ENCODE assay signal across 21 cellular contexts in the genomic region with DNA sequence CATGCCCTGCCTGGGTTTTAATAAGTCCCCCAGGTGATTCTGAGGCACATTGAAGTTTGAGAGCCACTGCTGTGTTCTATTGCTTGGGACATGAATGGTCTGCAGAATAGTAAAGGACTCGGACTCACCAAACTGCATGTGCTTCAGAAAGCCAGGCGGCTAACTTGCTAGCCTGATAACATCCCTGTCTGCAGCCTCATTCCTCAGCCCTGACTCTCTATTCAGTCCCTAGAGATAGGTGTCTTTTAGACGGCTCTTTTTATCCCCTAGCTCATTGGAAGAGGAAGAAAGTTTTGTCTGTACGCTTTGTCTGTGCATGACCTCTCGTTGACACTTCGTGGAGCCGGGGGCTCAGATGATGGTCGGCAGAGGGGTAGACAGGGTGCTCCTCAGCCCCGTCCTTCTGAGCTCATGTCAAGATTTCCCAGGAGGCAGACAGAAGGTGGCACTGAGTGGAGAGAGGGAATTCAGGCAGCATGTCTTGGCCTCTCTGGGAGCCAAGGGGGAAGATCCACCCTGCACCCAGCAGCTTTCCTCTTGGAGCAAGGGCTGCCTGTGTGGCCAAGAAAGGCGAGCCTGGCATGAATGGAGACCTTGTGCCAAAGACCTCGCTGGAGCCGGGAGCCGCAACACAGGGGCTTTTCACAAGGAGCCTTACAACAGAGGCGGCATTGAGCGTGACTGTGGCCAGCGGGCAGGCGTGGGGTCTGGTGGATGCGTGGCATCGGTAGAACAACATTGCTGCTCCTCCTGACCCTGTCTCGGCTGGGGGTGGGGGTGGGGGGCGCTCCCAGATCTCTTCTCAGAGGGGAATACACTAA. TPM values are rescaled to one million over a fixed set of nuclear protein-coding genes. Genes with fewer than 3 reads are reported as not detected.
DNase-seq lines count a peak whose midpoint lies in the region; ATAC-seq and TF ChIP-seq lines count a peak whose summit lies in the region.
"Had no signal": no experiment of that assay in that cellular context is flagged by ENCODE, and none has a peak within 500 bp of the region (broad histone marks: within the 10 kb centered on the region; RNA-seq: fewer than 3 reads in every experiment).

No MANE protein-coding gene starts in this region.

- H3K4me1 Mint-ChIP-seq in brain = peaks cover 53% of the 10 kb centered on the region
- peaks cover 4% of the 10 kb centered on the region for H3K4me1 Mint-ChIP-seq in T-helper 17 cell

- peak overlapping the region; percentile 96 for H3K9ac ChIP-seq in HUES6 (ENCODE audit: low read length)

- H3K4me3 Mint-ChIP-seq in brain (peak overlapping the region in 2 of 5 experiments; percentile 10 to 56), T-helper 17 cell (no peak overlapping the region)
- H3K4me3 Mint-ChIP-seq: CD8-positive, alpha-beta memory T cell had no signal

- no peaks in the 10 kb centered on the region for H3K9me3 ChIP-seq in HUES6 (ENCODE audit: control insufficient read depth, insufficient read depth, low read depth, low read length)
- H3K9me3 ChIP-seq in T-helper 17 cell (ENCODE audit: control insufficient read depth, low read length, poor library complexity, severe bottlenecking) = no peaks in the 10 kb centered on the region
- H3K9me3 ChIP-seq: SJSA1, vagina had no signal

- H3K36me3 Mint-ChIP-seq in brain (no peaks in the 10 kb centered on the region), T-helper 17 cell (ENCODE audit: low read depth) (no peaks in the 10 kb centered on the region)
- H3K36me3 Mint-ChIP-seq: CD8-positive, alpha-beta memory T cell had no signal

- TF ChIP-seq CTCF in brain (conservative IDR thresholded peaks at IDR 0.05) = no peak

- H3K9me3 Mint-ChIP-seq in brain = peaks cover 0 to 2% (median 0%) of the 10 kb centered on the region in 5 experiments
- H3K9me3 Mint-ChIP-seq: CD8-positive, alpha-beta memory T cell had no signal

- ATAC-seq in T-helper 17 cell (no peak), GM18868 (IDR thresholded peaks at IDR 0.05; ENCODE audit: unreplicated experiment) (no peak), GM21825 (IDR thresholded peaks at IDR 0.05; ENCODE audit: unreplicated experiment) (no peak)
- ATAC-seq: HCT116, PC-3 had no signal

- no peak overlapping the region for H3K4me3 ChIP-seq in HUES6 (ENCODE audit: low read depth, low read length)
- H3K4me3 ChIP-seq: SJSA1, smooth muscle cell, vagina had no signal

- H3K27ac Mint-ChIP-seq in brain (peak overlapping the region in 4 of 5 experiments; percentile 5 to 66 (median 48)), T-helper 17 cell (no peak overlapping the region)

- DNase-seq in medulla oblongata (ENCODE audit: extremely low spot score) (peak; percentile 83), posterior cingulate gyrus (peak; percentile 20 to 94 (median 65)), SK-N-DZ (ENCODE audit: low spot score) (no peak), T-helper 17 cell (no peak)
- DNase-seq: activated CD4-positive, alpha-beta T cell treated with anti-CD3 and anti-CD28 coated beads for 1 hour; CD8-positive, alpha-beta memory T cell; central memory CD4-positive, alpha-beta T cell; effector memory CD4-positive, alpha-beta T cell; NCI-H1048; NCI-H69; PC-3; stimulated activated CD4-positive, alpha-beta T cell treated with anti-CD3 and anti-CD28 coated beads, Interleukin-4, amount 100 ng/mL, for 24 hours; T-helper 9 cell had no signal

- intact Hi-C loops in posterior cingulate gyrus (cut with DNase I) = no loop called here

- peaks cover 58% of the 10 kb centered on the region for H3K4me1 ChIP-seq in HUES6 (ENCODE audit: control insufficient read depth, insufficient read depth, low read length)
- H3K4me1 ChIP-seq: vagina had no signal

- no peaks in the 10 kb centered on the region for H3K36me3 ChIP-seq in HUES6 (ENCODE audit: control insufficient read depth, insufficient read depth, low read length)
- H3K36me3 ChIP-seq: SJSA1, vagina had no signal

- peak overlapping the region; percentile 100 for H3K27ac ChIP-seq in HUES6 (ENCODE audit: low read depth, low read length)
- H3K27ac ChIP-seq: SJSA1, vagina had no signal

- H3K27me3 ChIP-seq in HUES6 (ENCODE audit: control insufficient read depth, insufficient read depth, low read length) = no peaks in the 10 kb centered on the region
- H3K27me3 ChIP-seq: SJSA1, vagina had no signal

- H3K27me3 Mint-ChIP-seq in brain (peaks cover 23% of the 10 kb centered on the region), T-helper 17 cell (peaks cover 51% of the 10 kb centered on the region)

RNA-seq across cellular contexts. Expression of a gene that starts 51.1 kb away (rescaled TPM):
- polyA plus RNA-seq in brain (ENCODE audit: insufficient read depth, low read depth, low replicate concordance) = 39.8 TPM
- polyA plus RNA-seq in SK-N-DZ (2014; cell fraction: cytosol; rRNA removed) = 7.7 and 9.2 TPM in 2 replicates
- polyA plus RNA-seq in SK-N-DZ (2014; cell fraction: nucleus; rRNA removed) = 9.1 and 12.6 TPM in 2 replicates
- total RNA-seq in T-helper 17 cell = 1 to 10 TPM in 1 of 2 donors, under 1 TPM in 1; 0.47 to 1.1 TPM

Comparison
In these comparisons a context has a peak if more than half of its experiments do, and no peak if none do; other contexts are left out.
1. DNase-seq: peak in medulla oblongata (single experiment) and posterior cingulate gyrus (10 of 10); none in SK-N-DZ (single experiment) and T-helper 17 cell (0 of 3).